In genomic region chr1:161421456-161421855, GRCh38 we compare ENCODE assay signal across 2 cellular contexts.
TF ChIP-seq lines count a peak whose summit lies in the region.

No MANE protein-coding gene starts in this region.

TF ChIP-seq in SK-N-SH, 30 proteins besides CTCF, POLR2A, EP300 and RAD21 (continued from another document):
- TF ChIP-seq NFIC (IDR thresholded peaks at IDR 0.05; ENCODE audit: borderline replicate concordance) (no peak), FOXM1 (IDR thresholded peaks at IDR 0.05; ENCODE audit: low read depth) (no peak)

TF ChIP-seq in SK-N-SH treated with all-trans-retinoic acid at 6 μM for 48 hours, 23 proteins besides CTCF, POLR2A, EP300 and RAD21 (continued from another document):
- TF ChIP-seq PATZ1 (CRISPR knock-in tag; IDR thresholded peaks at IDR 0.05; ENCODE audit: borderline replicate concordance) (no peak), PPARA (CRISPR knock-in tag; IDR thresholded peaks at IDR 0.05; ENCODE audit: borderline replicate concordance) (no peak)
